ENCODE assay signal across 8 cellular contexts in genomic region chr1:28510350-28511223, GRCh38. TPM values are rescaled to one million over a fixed set of nuclear protein-coding genes. Genes with fewer than 3 reads are reported as not detected.
DNase-seq lines count a peak whose midpoint lies in the region; ATAC-seq and TF ChIP-seq lines count a peak whose summit lies in the region.

No MANE protein-coding gene starts in this region.

- H3K9me3 ChIP-seq in endodermal cell (ENCODE audit: control insufficient read depth, low read length), result no peaks in the 10 kb centered on the region

- peaks cover 2% of the 10 kb centered on the region for H3K9me3 Mint-ChIP-seq in endodermal cell

- H3K9ac ChIP-seq in endodermal cell (ENCODE audit: extremely low read depth, low read length, poor library complexity, severe bottlenecking), result peak overlapping the region; percentile 99

- peak overlapping the region; percentile 84 for H3K27ac ChIP-seq in endodermal cell (ENCODE audit: low read depth, low read length)

- H3K4me3 ChIP-seq in endodermal cell (ENCODE audit: low read length), result peak overlapping the region; percentile 93

- H3K4me1 ChIP-seq in endodermal cell (ENCODE audit: control insufficient read depth, insufficient read depth, low read length), result no peaks in the 10 kb centered on the region

- peak; percentile 37 for DNase-seq in activated naive CD4-positive, alpha-beta T cell treated with Interleukin-2 at 50 U/mL for 16 hours
- DNase-seq in activated naive CD4-positive, alpha-beta T cell (lab: John Stamatoyannopoulos, UW), result no peak
- peak; percentile 69 for DNase-seq in SW480 (ENCODE audit: low spot score)
- DNase-seq in endodermal cell, result peak; percentile 74
- DNase-seq in stimulated activated CD4-positive, alpha-beta T cell treated with anti-CD3 and anti-CD28 coated beads, Interleukin-12 subunit alpha, Interleukin-12 subunit beta, amount 100 ng/mL, for 48 hours (ENCODE audit: low read depth in 2 of 3, low spot score in 1 of 3), result peak in 2 of 3 donors; percentile 44 to 60

- H3K27me3 Mint-ChIP-seq in endodermal cell (ENCODE audit: insufficient read depth), result no peaks in the 10 kb centered on the region

- H3K4me3 Mint-ChIP-seq in endodermal cell, result peak overlapping the region; percentile 99

- H3K27me3 ChIP-seq in endodermal cell (ENCODE audit: control insufficient read depth, insufficient read depth, low read length, poor library complexity, severe bottlenecking), result no peaks in the 10 kb centered on the region

- peaks cover 65% of the 10 kb centered on the region for H3K36me3 ChIP-seq in endodermal cell (ENCODE audit: control insufficient read depth, insufficient read depth, low read length)

- ATAC-seq in GM19467 (IDR thresholded peaks at IDR 0.05; ENCODE audit: unreplicated experiment), result no peak
- ATAC-seq in GM19455 (IDR thresholded peaks at IDR 0.05; ENCODE audit: unreplicated experiment), result no peak
- ATAC-seq in GM21737 (IDR thresholded peaks at IDR 0.05; ENCODE audit: unreplicated experiment), result no peak

- H3K4me1 Mint-ChIP-seq in endodermal cell, result peaks cover 19% of the 10 kb centered on the region

- peak overlapping the region; percentile 98 for H3K27ac Mint-ChIP-seq in endodermal cell

- 87 to 90% methylated on average over 8 of the region's 8 CpGs for WGBS in endodermal cell (ENCODE audit: insufficient coverage in 1 of 2, insufficient read length in 1 of 2), 2 experiments

- H3K36me3 Mint-ChIP-seq in endodermal cell (ENCODE audit: low read depth), result peaks cover 80% of the 10 kb centered on the region

- TF ChIP-seq CTCF in endodermal cell (conservative IDR thresholded peaks at IDR 0.05), result no peak

RNA-seq across cellular contexts. Expression of gene RCC1, which starts 4.7 kb away (rescaled TPM):
- total RNA-seq in endodermal cell, result 10 to 100 TPM; 55.4 to 65.3 TPM
- polyA plus RNA-seq in endodermal cell (2013, experiment 1 of 2), result 48.1 TPM
- 45.8 TPM for polyA plus RNA-seq in endodermal cell (2013, experiment 2 of 2)

RNA-seq across cellular contexts. Expression of gene TRNAU1AP, which starts 42.3 kb away (rescaled TPM):
- 10 to 100 TPM; 49.6 to 53.7 TPM for total RNA-seq in endodermal cell
- 31.5 TPM for polyA plus RNA-seq in endodermal cell (2013, experiment 1 of 2)
- polyA plus RNA-seq in endodermal cell (2013, experiment 2 of 2), result 27.0 TPM

Comparison
In these comparisons a context has a peak if more than half of its experiments do, and no peak if none do; other contexts are left out.
1. DNase-seq: peak in activated naive CD4-positive, alpha-beta T cell treated with Interleukin-2 at 50 U/mL for 16 hours (single experiment), SW480 (single experiment), endodermal cell (single experiment) and stimulated activated CD4-positive, alpha-beta T cell treated with anti-CD3 and anti-CD28 coated beads, Interleukin-12 subunit alpha, Interleukin-12 subunit beta, amount 100 ng/mL, for 48 hours (2 of 3); none in activated naive CD4-positive, alpha-beta T cell (0 of 4).